In genomic region chr4:168604496-168605373, GRCh38 we compare ENCODE assay signal across 10 cellular contexts.
A peak's percentile ranks its signal among the peaks of the same experiment; 100 is the strongest.
DNase-seq lines count a peak whose midpoint lies in the region; ATAC-seq and TF ChIP-seq lines count a peak whose summit lies in the region.
"Had no signal": no experiment of that assay in that cellular context is flagged by ENCODE, and none has a peak within 500 bp of the region (broad histone marks: within the 10 kb centered on the region; RNA-seq: fewer than 3 reads in every experiment).

No MANE protein-coding gene starts in this region.

- no peaks in the 10 kb centered on the region for H3K79me2 ChIP-seq in neural progenitor cell (ENCODE audit: low read depth)

- H3K9ac ChIP-seq in neural progenitor cell = no peak overlapping the region

- H3K4me1 Mint-ChIP-seq in neural progenitor cell = peaks cover 33% of the 10 kb centered on the region
- no peaks in the 10 kb centered on the region for H3K4me1 Mint-ChIP-seq in activated CD8-positive, alpha-beta memory T cell treated with anti-CD3 and anti-CD28 coated beads, Interleukin-2, amount 10 ng/mL, durations not matched to agents 7 days and 5 days

- ATAC-seq in activated CD8-positive, alpha-beta memory T cell treated with anti-CD3 and anti-CD28 coated beads, Interleukin-2, amount 10 ng/mL, durations not matched to agents 7 days and 5 days = no peak
- ATAC-seq in HG03378 (IDR thresholded peaks at IDR 0.05; ENCODE audit: unreplicated experiment) = no peak
- ATAC-seq: CD8-positive, alpha-beta T cell had no signal

- H3F3A ChIP-seq in neural progenitor cell (ENCODE audit: low read depth) = peaks cover 26% of the 10 kb centered on the region

- H4K20me1 ChIP-seq in neural progenitor cell (ENCODE audit: low read depth) = no peaks in the 10 kb centered on the region

- no peak overlapping the region for H2AFZ ChIP-seq in neural progenitor cell (replicated peaks)

- TF ChIP-seq CTCF in fibroblast of mammary gland (conservative IDR thresholded peaks at IDR 0.05; ENCODE audit: control insufficient read depth, insufficient read depth, low read depth, low read length) = no peak
- no peak for TF ChIP-seq CTCF in neural progenitor cell (IDR thresholded peaks at IDR 0.05)

- no peaks in the 10 kb centered on the region for H3K27me3 ChIP-seq in neural progenitor cell

- peak overlapping the region; percentile 95 for H3K27ac Mint-ChIP-seq in neural progenitor cell
- H3K27ac Mint-ChIP-seq in activated CD8-positive, alpha-beta memory T cell treated with anti-CD3 and anti-CD28 coated beads, Interleukin-2, amount 10 ng/mL, durations not matched to agents 7 days and 5 days = no peak overlapping the region
- H3K27ac Mint-ChIP-seq: CD8-positive, alpha-beta T cell had no signal

- peak overlapping the region; percentile 69 for H3K4me2 ChIP-seq in neural progenitor cell

- no peaks in the 10 kb centered on the region for H3K36me3 Mint-ChIP-seq in neural progenitor cell
- no peaks in the 10 kb centered on the region for H3K36me3 Mint-ChIP-seq in activated CD8-positive, alpha-beta memory T cell treated with anti-CD3 and anti-CD28 coated beads, Interleukin-2, amount 10 ng/mL, durations not matched to agents 7 days and 5 days
- H3K36me3 Mint-ChIP-seq: CD8-positive, alpha-beta T cell had no signal

- no peaks in the 10 kb centered on the region for H3K9me3 Mint-ChIP-seq in neural progenitor cell
- H3K9me3 Mint-ChIP-seq in activated CD8-positive, alpha-beta memory T cell treated with anti-CD3 and anti-CD28 coated beads, Interleukin-2, amount 10 ng/mL, durations not matched to agents 7 days and 5 days (ENCODE audit: low read depth) = no peaks in the 10 kb centered on the region
- H3K9me3 Mint-ChIP-seq: CD8-positive, alpha-beta T cell had no signal

- H3K27me3 Mint-ChIP-seq in neural progenitor cell (ENCODE audit: insufficient read depth, low read depth) = no peaks in the 10 kb centered on the region
- H3K27me3 Mint-ChIP-seq in activated CD8-positive, alpha-beta memory T cell treated with anti-CD3 and anti-CD28 coated beads, Interleukin-2, amount 10 ng/mL, durations not matched to agents 7 days and 5 days = peaks cover 18% of the 10 kb centered on the region

- H3K4me3 ChIP-seq in fibroblast of mammary gland (ENCODE audit: control insufficient read depth, low read depth, low read length) (no peak overlapping the region), neural progenitor cell (peak overlapping the region; percentile 25)

- H3K36me3 ChIP-seq in neural progenitor cell = no peaks in the 10 kb centered on the region

- no peaks in the 10 kb centered on the region for H3K9me3 ChIP-seq in neural progenitor cell (ENCODE audit: low read depth)

- H3K27ac ChIP-seq in neural progenitor cell = peak overlapping the region; percentile 89

- CTCF ChIA-PET in activated CD8-positive, alpha-beta memory T cell treated with anti-CD3 and anti-CD28 coated beads, Interleukin-2, amount 10 ng/mL, durations not matched to agents 7 days and 5 days (lab: Charles Lee) = interaction anchor here (1.2 kb wide), 1 partner anchor 13 kb away, joined by 3 read pairs; no protein-coding TSS in a partner anchor

- H3K4me1 ChIP-seq in neural progenitor cell = peaks cover 29% of the 10 kb centered on the region

- DNase-seq in Ammon's horn (ENCODE audit: low spot score) = peak; percentile 67
- peak; percentile 49 for DNase-seq in RKO (ENCODE audit: low spot score)
- peak; percentile 73 for DNase-seq in fibroblast of mammary gland (ENCODE audit: low read depth)
- DNase-seq in neural progenitor cell (ENCODE audit: low spot score) = peak; percentile 90
- no peak for DNase-seq in OCI-M1 (lab: John Stamatoyannopoulos, UW)
- no peak for DNase-seq in activated CD8-positive, alpha-beta memory T cell treated with anti-CD3 and anti-CD28 coated beads, Interleukin-2, amount 10 ng/mL, durations not matched to agents 7 days and 5 days
- no peak for DNase-seq in NCI-H345 (lab: John Stamatoyannopoulos, UW)
- DNase-seq: activated T-cell treated with anti-CD3 and anti-CD28 coated beads, Interleukin-2, amount 50 U/mL, for 1 hour; CD8-positive, alpha-beta T cell had no signal

- H3K4me3 Mint-ChIP-seq in neural progenitor cell = peak overlapping the region; percentile 19
- H3K4me3 Mint-ChIP-seq in activated CD8-positive, alpha-beta memory T cell treated with anti-CD3 and anti-CD28 coated beads, Interleukin-2, amount 10 ng/mL, durations not matched to agents 7 days and 5 days = no peak overlapping the region
- H3K4me3 Mint-ChIP-seq: CD8-positive, alpha-beta T cell had no signal

Comparison
In these comparisons a context has a peak if more than half of its experiments do, and no peak if none do; other contexts are left out.
1. DNase-seq: peak in Ammon's horn (single experiment), RKO (single experiment), fibroblast of mammary gland (single experiment) and neural progenitor cell (single experiment); none in OCI-M1 (single experiment), activated CD8-positive, alpha-beta memory T cell treated with anti-CD3 and anti-CD28 coated beads, Interleukin-2, amount 10 ng/mL, durations not matched to agents 7 days and 5 days (single experiment) and NCI-H345 (single experiment).